In the genomic region with DNA sequence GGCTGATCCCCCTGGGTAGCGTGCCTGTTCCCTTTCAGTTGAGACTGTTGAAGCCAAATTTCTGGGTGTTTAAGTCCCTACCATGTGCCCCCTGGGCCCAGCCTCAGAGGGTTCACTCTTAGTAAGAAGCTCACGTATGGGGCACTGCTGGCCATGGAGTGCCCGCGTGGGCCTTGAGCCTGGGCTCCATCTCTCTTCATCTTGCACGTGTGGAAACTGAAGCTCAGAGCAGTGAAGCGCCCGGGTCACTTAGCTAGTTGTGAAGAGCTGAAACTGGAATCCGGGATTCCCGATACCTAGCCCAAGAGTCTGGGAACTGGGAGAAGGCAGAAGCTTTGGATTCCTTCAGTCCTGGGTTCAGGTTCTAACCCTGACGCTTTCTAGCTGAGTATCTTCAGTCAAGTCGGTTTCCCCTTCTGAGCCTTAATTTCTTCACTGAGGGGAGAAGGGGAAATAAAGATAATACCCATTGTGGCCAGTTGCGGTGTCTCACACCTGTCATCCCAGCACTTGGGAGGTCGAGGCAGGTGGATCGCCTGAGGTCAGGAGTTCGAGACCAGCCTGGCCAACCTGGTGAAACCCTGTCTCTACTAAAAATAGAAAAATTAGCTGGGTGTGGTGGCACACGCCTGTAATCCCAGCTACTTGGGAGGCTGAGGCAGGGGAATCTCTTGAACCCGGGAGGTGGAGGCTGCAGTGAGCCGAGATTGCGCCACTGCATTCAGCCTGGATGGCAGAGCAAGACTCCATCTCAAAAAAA, we compare ENCODE assay signal across 19 cellular contexts.
DNase-seq lines count a peak whose midpoint lies in the region; ATAC-seq and TF ChIP-seq lines count a peak whose summit lies in the region.
"Had no signal": no experiment of that assay in that cellular context is flagged by ENCODE, and none has a peak within 500 bp of the region (broad histone marks: within the 10 kb centered on the region; RNA-seq: fewer than 3 reads in every experiment).

No MANE protein-coding gene starts in this region.

- no peaks in the 10 kb centered on the region for H3K36me3 Mint-ChIP-seq in activated CD8-positive, alpha-beta memory T cell treated with anti-CD3 and anti-CD28 coated beads, Interleukin-2, amount 10 ng/mL, durations not matched to agents 7 days and 5 days
- H3K36me3 Mint-ChIP-seq in MCF 10A (ENCODE audit: insufficient read depth, unreplicated experiment), result peaks cover 20% of the 10 kb centered on the region
- H3K36me3 Mint-ChIP-seq: stimulated activated naive B cell treated with anti-CD40 and anti-IgM and Interleukin-4, amounts not matched to agents 10 μg/mL and 1 μg/mL and 100 μg/mL, for 72 hours had no signal

- no peaks in the 10 kb centered on the region for H3K9me3 Mint-ChIP-seq in activated CD8-positive, alpha-beta memory T cell treated with anti-CD3 and anti-CD28 coated beads, Interleukin-2, amount 10 ng/mL, durations not matched to agents 7 days and 5 days (ENCODE audit: low read depth)
- H3K9me3 Mint-ChIP-seq in MCF 10A (ENCODE audit: unreplicated experiment), result no peaks in the 10 kb centered on the region
- H3K9me3 Mint-ChIP-seq: activated naive CD4-positive, alpha-beta T cell treated with anti-CD3 and anti-CD28 coated beads, Interleukin-2, amount 50 U/mL, for 24 hours; stimulated activated naive B cell treated with anti-CD40 and anti-IgM and Interleukin-4, amounts not matched to agents 10 μg/mL and 1 μg/mL and 100 μg/mL, for 72 hours had no signal

- in situ Hi-C loops in transverse colon (cut with MboI; ENCODE audit: low pct_ligation_motif_present in 1 of 4, low pct_unique_long_range_greater_than_20kb in 1 of 4, low sequenced_read_pairs in 3 of 4), result no loop called here

- H3K18ac ChIP-seq in mesendoderm (ENCODE audit: low read length), result no peak overlapping the region

- H2BK5ac ChIP-seq in mesendoderm (ENCODE audit: low read length), result no peak overlapping the region

- H3K79me1 ChIP-seq in mesendoderm (ENCODE audit: low read length), result peaks cover 3% of the 10 kb centered on the region

- H2BK15ac ChIP-seq in mesendoderm (replicated peaks; ENCODE audit: low read depth), result no peak overlapping the region

- no peak overlapping the region for H3K4ac ChIP-seq in mesendoderm (ENCODE audit: low read depth, low read length)

- no peak overlapping the region for H4K5ac ChIP-seq in mesendoderm (ENCODE audit: low read length)

- H3K27ac ChIP-seq in mesendoderm (ENCODE audit: low read depth, low read length) (no peak overlapping the region), transverse colon (peak overlapping the region in 3 of 4 donors; percentile 27 to 83 (median 77))
- H3K27ac ChIP-seq: dorsolateral prefrontal cortex, GM23248, parathyroid adenoma had no signal

- H3K9me3 ChIP-seq in transverse colon, result no peaks in the 10 kb centered on the region
- H3K9me3 ChIP-seq: vagina had no signal

- ATAC-seq in activated CD8-positive, alpha-beta memory T cell treated with anti-CD3 and anti-CD28 coated beads, Interleukin-2, amount 10 ng/mL, durations not matched to agents 7 days and 5 days, result no peak
- ATAC-seq in GM19467 (IDR thresholded peaks at IDR 0.05; ENCODE audit: unreplicated experiment), result no peak
- ATAC-seq: activated CD4-positive, CD25-positive, alpha-beta regulatory T cell treated with anti-CD3 and anti-CD28 coated beads, Interleukin-2, amount 50 U/mL, for 24 hours; GM12878; stimulated activated naive B cell treated with anti-CD40 and anti-IgM and Interleukin-4, amounts not matched to agents 10 μg/mL and 1 μg/mL and 100 μg/mL, for 72 hours had no signal

- H3K4me1 ChIP-seq in mesendoderm (ENCODE audit: control insufficient read depth, low read depth, low read length) (no peaks in the 10 kb centered on the region), transverse colon (peaks cover 4 to 56% (median 23%) of the 10 kb centered on the region in 4 donors)

- H3K4me3 ChIP-seq in mesendoderm (ENCODE audit: low read length), result no peak overlapping the region
- H3K4me3 ChIP-seq in transverse colon, result no peak overlapping the region
- H3K4me3 ChIP-seq: dorsolateral prefrontal cortex, GM12878, GM23248, vagina had no signal

- no peak overlapping the region for H3K4me3 Mint-ChIP-seq in activated CD8-positive, alpha-beta memory T cell treated with anti-CD3 and anti-CD28 coated beads, Interleukin-2, amount 10 ng/mL, durations not matched to agents 7 days and 5 days
- H3K4me3 Mint-ChIP-seq in MCF 10A (ENCODE audit: unreplicated experiment), result no peak overlapping the region
- H3K4me3 Mint-ChIP-seq: activated naive CD4-positive, alpha-beta T cell treated with anti-CD3 and anti-CD28 coated beads, Interleukin-2, amount 50 U/mL, for 24 hours; stimulated activated naive B cell treated with anti-CD40 and anti-IgM and Interleukin-4, amounts not matched to agents 10 μg/mL and 1 μg/mL and 100 μg/mL, for 72 hours had no signal

- H4K8ac ChIP-seq in mesendoderm (ENCODE audit: low read depth, low read length), result no peak overlapping the region

- no peak overlapping the region for H2AK5ac ChIP-seq in mesendoderm (ENCODE audit: low read length)

- CTCF ChIA-PET in activated CD8-positive, alpha-beta memory T cell treated with anti-CD3 and anti-CD28 coated beads, Interleukin-2, amount 10 ng/mL, durations not matched to agents 7 days and 5 days (lab: Charles Lee), result interaction anchor here (1.0 to 1.2 kb wide), 2 partner anchors 111 to 173 kb away, joined by 3 read pairs; no protein-coding TSS in a partner anchor
- CTCF ChIA-PET in MCF 10A (lab: Yijun Ruan, JAX), result interaction anchor here (0.7 to 1.2 kb wide), 3 partner anchors 53 to 270 kb away, joined by 3 read pairs; no protein-coding TSS in a partner anchor

- no CpG with 5 or more reads among the region's 19 CpGs for WGBS in mesendoderm (ENCODE audit: extremely low coverage, insufficient coverage, low lambda C conversion rate)
- WGBS in transverse colon (ENCODE audit: low coverage in 1 of 2), 2 donors, result 83 to 84% methylated on average over 8 to 19 of the region's 19 CpGs

- POLR2A ChIA-PET in MCF 10A (lab: Yijun Ruan, JAX), result interaction anchor here (0.8 to 1.7 kb wide), 5 partner anchors 10 to 35 kb away, joined by 3 read pairs; no protein-coding TSS in a partner anchor

- no TSS peak for BruUV-seq in MCF 10A (replicated peaks; lab: Mats Ljungman, UMichigan)

- no peaks in the 10 kb centered on the region for H3K36me3 ChIP-seq in mesendoderm (ENCODE audit: control insufficient read depth, insufficient read depth, low read length)
- H3K36me3 ChIP-seq in transverse colon, result no peaks in the 10 kb centered on the region
- H3K36me3 ChIP-seq: brain microvascular endothelial cell, vagina had no signal

- TF ChIP-seq CTCF in MCF 10A (IDR thresholded peaks at IDR 0.05; ENCODE audit: unreplicated experiment) (no peak), transverse colon (IDR thresholded peaks at IDR 0.05) (no peak)

- intact Hi-C loops in MCF 10A (cut with micrococcal nuclease) (no loop called here), transverse colon (cut with DNase I; ENCODE audit: low total_unique reads) (no loop called here)

- no peak overlapping the region for H3K4me2 ChIP-seq in mesendoderm (ENCODE audit: low read length)

- H3K27me3 ChIP-seq in mesendoderm (ENCODE audit: insufficient read depth, low read length, poor library complexity) (no peaks in the 10 kb centered on the region), transverse colon (no peaks in the 10 kb centered on the region)
- H3K27me3 ChIP-seq: brain microvascular endothelial cell, dorsolateral prefrontal cortex, vagina had no signal

- no peak for TF ChIP-seq POLR2A in transverse colon (IDR thresholded peaks at IDR 0.05)

- H3K4me1 Mint-ChIP-seq in activated CD8-positive, alpha-beta memory T cell treated with anti-CD3 and anti-CD28 coated beads, Interleukin-2, amount 10 ng/mL, durations not matched to agents 7 days and 5 days, result peaks cover 12% of the 10 kb centered on the region
- H3K4me1 Mint-ChIP-seq in MCF 10A (ENCODE audit: insufficient read depth, unreplicated experiment), result peaks cover 50% of the 10 kb centered on the region

- H3K79me2 ChIP-seq in mesendoderm (ENCODE audit: control insufficient read depth, insufficient read depth, low read length), result peaks cover 10% of the 10 kb centered on the region

- DNase-seq in activated CD8-positive, alpha-beta memory T cell treated with anti-CD3 and anti-CD28 coated beads, Interleukin-2, amount 50 U/mL, for 48 hours, result peak; percentile 25
- DNase-seq in activated CD8-positive, alpha-beta memory T cell treated with anti-CD3 and anti-CD28 coated beads, Interleukin-2, amount 10 ng/mL, durations not matched to agents 7 days and 5 days, result no peak
- DNase-seq in MCF 10A (ENCODE audit: unreplicated experiment), result no peak
- no peak for DNase-seq in mesendoderm
- DNase-seq in transverse colon, result no peak
- no peak for DNase-seq in Kasumi-1 (lab: John Stamatoyannopoulos, UW)
- DNase-seq in DMS153 (lab: John Stamatoyannopoulos, UW), result no peak
- DNase-seq: dorsolateral prefrontal cortex; NK-92 treated with Interleukin-12 subunit alpha and Interleukin-12 subunit beta, amount 100 ng/mL, for 24 hours; stimulated activated CD4-positive, alpha-beta T cell treated with anti-CD3 and anti-CD28 coated beads, Interleukin-12 subunit alpha, Interleukin-12 subunit beta, amount 100 ng/mL, for 4 hours; stimulated activated naive B cell treated with anti-CD40 and anti-IgM and Interleukin-4, amounts not matched to agents 10 μg/mL and 1 μg/mL and 100 μg/mL, for 72 hours had no signal

- peaks cover 8% of the 10 kb centered on the region for H3K27me3 Mint-ChIP-seq in activated CD8-positive, alpha-beta memory T cell treated with anti-CD3 and anti-CD28 coated beads, Interleukin-2, amount 10 ng/mL, durations not matched to agents 7 days and 5 days
- H3K27me3 Mint-ChIP-seq in MCF 10A (ENCODE audit: insufficient read depth, unreplicated experiment), result no peaks in the 10 kb centered on the region
- H3K27me3 Mint-ChIP-seq: activated naive CD4-positive, alpha-beta T cell treated with anti-CD3 and anti-CD28 coated beads, Interleukin-2, amount 50 U/mL, for 24 hours had no signal

- TF ChIP-seq EP300 in transverse colon (IDR thresholded peaks at IDR 0.05; ENCODE audit: low read depth), result no peak

- peak overlapping the region; percentile 1 for H3K56ac ChIP-seq in mesendoderm (ENCODE audit: low read length)

- H3K9ac ChIP-seq in mesendoderm (ENCODE audit: low read length), result no peak overlapping the region
- H3K9ac ChIP-seq: GM23248, parathyroid adenoma had no signal

- no peak overlapping the region for H3K27ac Mint-ChIP-seq in activated CD8-positive, alpha-beta memory T cell treated with anti-CD3 and anti-CD28 coated beads, Interleukin-2, amount 10 ng/mL, durations not matched to agents 7 days and 5 days
- peak overlapping the region; percentile 74 for H3K27ac Mint-ChIP-seq in MCF 10A (ENCODE audit: low read depth, unreplicated experiment)
- H3K27ac Mint-ChIP-seq: activated naive CD4-positive, alpha-beta T cell treated with anti-CD3 and anti-CD28 coated beads, Interleukin-2, amount 50 U/mL, for 24 hours; stimulated activated naive B cell treated with anti-CD40 and anti-IgM and Interleukin-4, amounts not matched to agents 10 μg/mL and 1 μg/mL and 100 μg/mL, for 72 hours had no signal

- no peak overlapping the region for H3K23ac ChIP-seq in mesendoderm (ENCODE audit: low read length)

- H2BK120ac ChIP-seq in mesendoderm (ENCODE audit: low read depth, low read length), result no peak overlapping the region
